In the genomic region with DNA sequence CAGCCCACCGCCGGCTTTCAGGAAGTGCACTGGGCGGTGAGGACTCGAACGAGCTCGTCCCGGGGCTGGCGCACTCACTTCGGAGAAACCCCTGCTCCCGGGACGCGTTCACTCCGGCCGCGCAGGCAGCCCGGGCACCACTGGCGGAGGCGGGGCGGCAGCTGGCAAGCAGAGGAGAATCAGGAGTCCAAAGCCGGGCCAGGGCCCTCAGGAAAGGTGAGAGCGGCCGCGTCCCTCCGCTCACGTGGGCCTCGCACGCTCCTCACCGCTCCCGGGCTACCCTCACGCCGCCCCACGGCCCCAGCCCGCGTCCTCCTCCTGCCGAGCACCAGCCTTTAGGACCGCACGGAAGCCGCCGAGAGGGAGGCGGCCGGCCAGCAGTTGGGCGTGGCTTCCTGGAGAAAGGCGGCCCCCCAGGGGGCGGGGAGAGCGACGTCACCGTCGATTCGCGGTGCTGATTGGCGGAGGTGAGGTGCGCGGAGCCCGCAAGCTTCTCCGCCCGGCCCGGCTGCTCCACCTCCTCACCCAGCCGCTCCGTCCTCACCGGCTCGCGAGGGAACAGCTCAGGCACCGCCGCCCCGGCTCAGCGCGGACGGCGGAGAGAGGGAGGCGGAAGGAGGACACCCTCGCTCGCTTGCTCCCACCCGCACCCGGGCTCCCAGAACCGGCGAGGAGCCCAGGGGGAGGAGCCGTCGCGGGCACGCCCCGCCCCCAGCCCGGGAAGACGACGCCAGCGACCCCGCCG, we compare ENCODE assay signal across 1 cellular context.
TF ChIP-seq lines count a peak whose summit lies in the region.

A gene (plus strand): TSS at position 516 of the 745 bp plus-strand sequence. CDS start 400 bp downstream, outside the sequence.

TF ChIP-seq in HEK293, 187 proteins besides CTCF, POLR2A, EP300 and RAD21 (continued from another document):
- TF ChIP-seq, protein P1, sequence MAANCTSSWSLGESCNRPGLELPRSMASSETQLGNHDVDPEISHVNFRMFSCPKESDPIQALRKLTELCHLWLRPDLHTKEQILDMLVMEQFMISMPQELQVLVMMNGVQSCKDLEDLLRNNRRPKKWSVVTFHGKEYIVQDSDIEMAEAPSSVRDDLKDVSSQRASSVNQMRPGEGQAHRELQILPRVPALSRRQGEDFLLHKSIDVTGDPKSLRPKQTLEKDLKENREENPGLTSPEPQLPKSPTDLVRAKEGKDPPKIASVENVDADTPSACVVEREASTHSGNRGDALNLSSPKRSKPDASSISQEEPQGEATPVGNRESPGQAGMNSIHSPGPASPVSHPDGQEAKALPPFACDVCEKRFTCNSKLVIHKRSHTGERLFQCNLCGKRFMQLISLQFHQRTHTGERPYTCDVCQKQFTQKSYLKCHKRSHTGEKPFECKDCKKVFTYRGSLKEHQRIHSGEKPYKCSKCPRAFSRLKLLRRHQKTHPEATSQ (tag by site-specific recombination; IDR thresholded peaks at IDR 0.05) = no peak; the same call in 1 of the 2 replicates
- TF ChIP-seq ZNF169 (tag by site-specific recombination; IDR thresholded peaks at IDR 0.05) (no peak), ZNF391 (tag by site-specific recombination; IDR thresholded peaks at IDR 0.05; ENCODE audit: borderline replicate concordance, low read depth) (peak; percentile 86; the same call in 1 of the 2 replicates), ZNF664 (tag by site-specific recombination; IDR thresholded peaks at IDR 0.05) (no peak), KLF9 (tag by site-specific recombination; IDR thresholded peaks at IDR 0.05; ENCODE audit: low read depth) (peak; percentile 93)
- TF ChIP-seq, protein P2, sequence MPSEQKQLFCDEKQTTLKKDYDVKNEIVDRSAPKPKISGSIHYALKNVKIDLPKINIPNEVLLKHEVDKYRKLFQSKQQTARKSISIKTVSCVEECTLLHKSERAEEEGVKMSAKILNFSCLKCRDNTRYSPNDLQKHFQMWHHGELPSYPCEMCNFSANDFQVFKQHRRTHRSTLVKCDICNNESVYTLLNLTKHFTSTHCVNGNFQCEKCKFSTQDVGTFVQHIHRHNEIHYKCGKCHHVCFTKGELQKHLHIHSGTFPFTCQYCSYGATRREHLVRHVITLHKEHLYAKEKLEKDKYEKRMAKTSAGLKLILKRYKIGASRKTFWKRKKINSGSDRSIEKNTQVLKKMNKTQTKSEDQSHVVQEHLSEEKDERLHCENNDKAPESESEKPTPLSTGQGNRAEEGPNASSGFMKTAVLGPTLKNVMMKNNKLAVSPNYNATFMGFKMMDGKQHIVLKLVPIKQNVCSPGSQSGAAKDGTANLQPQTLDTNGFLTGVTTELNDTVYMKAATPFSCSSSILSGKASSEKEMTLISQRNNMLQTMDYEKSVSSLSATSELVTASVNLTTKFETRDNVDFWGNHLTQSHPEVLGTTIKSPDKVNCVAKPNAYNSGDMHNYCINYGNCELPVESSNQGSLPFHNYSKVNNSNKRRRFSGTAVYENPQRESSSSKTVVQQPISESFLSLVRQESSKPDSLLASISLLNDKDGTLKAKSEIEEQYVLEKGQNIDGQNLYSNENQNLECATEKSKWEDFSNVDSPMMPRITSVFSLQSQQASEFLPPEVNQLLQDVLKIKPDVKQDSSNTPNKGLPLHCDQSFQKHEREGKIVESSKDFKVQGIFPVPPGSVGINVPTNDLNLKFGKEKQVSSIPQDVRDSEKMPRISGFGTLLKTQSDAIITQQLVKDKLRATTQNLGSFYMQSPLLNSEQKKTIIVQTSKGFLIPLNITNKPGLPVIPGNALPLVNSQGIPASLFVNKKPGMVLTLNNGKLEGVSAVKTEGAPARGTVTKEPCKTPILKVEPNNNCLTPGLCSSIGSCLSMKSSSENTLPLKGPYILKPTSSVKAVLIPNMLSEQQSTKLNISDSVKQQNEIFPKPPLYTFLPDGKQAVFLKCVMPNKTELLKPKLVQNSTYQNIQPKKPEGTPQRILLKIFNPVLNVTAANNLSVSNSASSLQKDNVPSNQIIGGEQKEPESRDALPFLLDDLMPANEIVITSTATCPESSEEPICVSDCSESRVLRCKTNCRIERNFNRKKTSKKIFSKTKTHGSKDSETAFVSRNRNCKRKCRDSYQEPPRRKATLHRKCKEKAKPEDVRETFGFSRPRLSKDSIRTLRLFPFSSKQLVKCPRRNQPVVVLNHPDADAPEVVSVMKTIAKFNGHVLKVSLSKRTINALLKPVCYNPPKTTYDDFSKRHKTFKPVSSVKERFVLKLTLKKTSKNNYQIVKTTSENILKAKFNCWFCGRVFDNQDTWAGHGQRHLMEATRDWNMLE (tag by site-specific recombination; conservative IDR thresholded peaks at IDR 0.05; ENCODE audit: low read depth) = no peak
